ENCODE assay signal across 8 cellular contexts in the genomic region with DNA sequence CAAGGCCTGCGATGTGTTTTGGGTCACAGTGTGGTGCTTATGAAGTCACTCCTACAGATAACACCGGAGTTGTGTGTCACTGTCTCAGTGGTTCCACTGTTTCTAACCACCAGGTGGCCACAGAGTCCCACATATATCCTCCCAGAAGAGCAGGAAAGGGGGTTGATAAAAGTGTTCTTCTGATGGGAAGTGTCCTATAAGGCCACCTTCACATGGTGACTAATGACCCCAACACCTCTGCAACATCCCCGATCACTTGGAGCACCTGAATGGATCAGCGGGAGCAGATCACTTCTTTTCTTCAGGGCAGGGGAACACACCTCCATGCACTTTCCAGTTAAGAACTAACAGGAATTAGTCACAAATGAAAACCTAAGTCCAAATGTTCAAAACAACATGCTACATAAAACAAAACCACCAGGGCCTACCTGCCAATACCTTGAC.
DNase-seq lines count a peak whose midpoint lies in the region; ATAC-seq and TF ChIP-seq lines count a peak whose summit lies in the region.
"Not testable (repeated sequence)": the region's sequence is repeated elsewhere in the genome, so short reads cannot be mapped to it uniquely, and the experiment has no call there.

No MANE protein-coding gene starts in this region.

- not testable (repeated sequence) for H3K4me1 ChIP-seq in Karpas-422 (ENCODE audit: low read length)

- not testable (repeated sequence) for H3K9me3 ChIP-seq in Karpas-422 (ENCODE audit: low read length)

- not testable (repeated sequence) for H3K4me3 ChIP-seq in Karpas-422 (ENCODE audit: low read length)

- H3K36me3 Mint-ChIP-seq in activated CD8-positive, alpha-beta T cell treated with anti-CD3 and anti-CD28 coated beads, Interleukin-2, amount 10 ng/mL, durations not matched to agents 7 days and 5 days (ENCODE audit: low read depth); type B pancreatic cell: not testable (repeated sequence)

- H3K27ac ChIP-seq in Karpas-422 (ENCODE audit: low read length) = not testable (repeated sequence)

- not testable (repeated sequence) for H3K36me3 ChIP-seq in Karpas-422 (ENCODE audit: insufficient read depth, low read length)

- peak; percentile 80 for ATAC-seq in activated CD8-positive, alpha-beta T cell treated with anti-CD3 and anti-CD28 coated beads, Interleukin-2, amount 10 ng/mL, durations not matched to agents 7 days and 5 days

- H3K4me1 Mint-ChIP-seq in activated CD8-positive, alpha-beta T cell treated with anti-CD3 and anti-CD28 coated beads, Interleukin-2, amount 10 ng/mL, durations not matched to agents 7 days and 5 days (ENCODE audit: low read depth) = peaks cover 64% of the 10 kb centered on the region
- not testable (repeated sequence) for H3K4me1 Mint-ChIP-seq in type B pancreatic cell (ENCODE audit: unreplicated experiment)

- H3K27me3 ChIP-seq in Karpas-422 (ENCODE audit: low read length) = not testable (repeated sequence)

- CTCF ChIA-PET in activated CD8-positive, alpha-beta T cell treated with anti-CD3 and anti-CD28 coated beads, Interleukin-2, amount 10 ng/mL, durations not matched to agents 7 days and 5 days (lab: Charles Lee) = interaction anchor here (0.6 to 2.3 kb wide), 12 partner anchors 8 to 151 kb away, joined by 3 to 9 read pairs (median 4); no protein-coding TSS in a partner anchor

- peak overlapping the region; percentile 7 for H3K4me3 Mint-ChIP-seq in activated CD8-positive, alpha-beta T cell treated with anti-CD3 and anti-CD28 coated beads, Interleukin-2, amount 10 ng/mL, durations not matched to agents 7 days and 5 days
- H3K4me3 Mint-ChIP-seq in type B pancreatic cell = not testable (repeated sequence)

- not testable (repeated sequence) for H3K4me2 ChIP-seq in Karpas-422 (ENCODE audit: low read depth, low read length, poor library complexity, severe bottlenecking)

- H3K9me2 ChIP-seq in Karpas-422 (replicated peaks; ENCODE audit: insufficient read depth, low read length) = not testable (repeated sequence)

- H2AFZ ChIP-seq in Karpas-422 (ENCODE audit: low read length) = not testable (repeated sequence)

- H3K9me3 Mint-ChIP-seq in activated CD8-positive, alpha-beta T cell treated with anti-CD3 and anti-CD28 coated beads, Interleukin-2, amount 10 ng/mL, durations not matched to agents 7 days and 5 days (ENCODE audit: insufficient read depth); type B pancreatic cell: not testable (repeated sequence)

- TF ChIP-seq CTCF in type B pancreatic cell (conservative IDR thresholded peaks at IDR 0.05) = peak; percentile 86

- H3K9ac ChIP-seq in Karpas-422 (ENCODE audit: low read length) = not testable (repeated sequence)

- H3K27ac Mint-ChIP-seq in activated CD8-positive, alpha-beta T cell treated with anti-CD3 and anti-CD28 coated beads, Interleukin-2, amount 10 ng/mL, durations not matched to agents 7 days and 5 days = peak overlapping the region; percentile 98
- peak overlapping the region; percentile 80 for H3K27ac Mint-ChIP-seq in type B pancreatic cell

- DNase-seq in GM03348 (ENCODE audit: low spot score) = peak; percentile 72
- DNase-seq in Karpas-422 = peak; percentile 84
- DNase-seq in OCI-M2 (lab: John Stamatoyannopoulos, UW; ENCODE audit: unreplicated experiment) = peak; percentile 33
- peak; percentile 88 for DNase-seq in activated CD8-positive, alpha-beta T cell treated with anti-CD3 and anti-CD28 coated beads, Interleukin-2, amount 10 ng/mL, durations not matched to agents 7 days and 5 days
- peak; percentile 86 for DNase-seq in cerebellar cortex (ENCODE audit: low spot score)
- DNase-seq in iPS-NIHi11 (ENCODE audit: low spot score) = peak; percentile 69
- DNase-seq in putamen (ENCODE audit: low spot score) = peak; percentile 50
- not testable (repeated sequence) for DNase-seq in type B pancreatic cell (ENCODE audit: extremely low spot score, unreplicated experiment)

- H3K27me3 Mint-ChIP-seq in activated CD8-positive, alpha-beta T cell treated with anti-CD3 and anti-CD28 coated beads, Interleukin-2, amount 10 ng/mL, durations not matched to agents 7 days and 5 days (ENCODE audit: low read depth); type B pancreatic cell: not testable (repeated sequence)

- not testable (repeated sequence) for H3K79me2 ChIP-seq in Karpas-422 (ENCODE audit: low read length)

- POLR2A ChIA-PET in activated CD8-positive, alpha-beta T cell treated with anti-CD3 and anti-CD28 coated beads, Interleukin-2, amount 10 ng/mL, durations not matched to agents 7 days and 5 days (lab: Charles Lee) = interaction anchor here (1.5 to 7.7 kb wide), 4 partner anchors 17 to 151 kb away, joined by 10 to 68 read pairs (median 18); no protein-coding TSS in a partner anchor

- not testable (repeated sequence) for H4K20me1 ChIP-seq in Karpas-422 (ENCODE audit: insufficient read depth, low read depth, low read length)
